ENCODE assay signal across 8 cellular contexts in the genomic region with DNA sequence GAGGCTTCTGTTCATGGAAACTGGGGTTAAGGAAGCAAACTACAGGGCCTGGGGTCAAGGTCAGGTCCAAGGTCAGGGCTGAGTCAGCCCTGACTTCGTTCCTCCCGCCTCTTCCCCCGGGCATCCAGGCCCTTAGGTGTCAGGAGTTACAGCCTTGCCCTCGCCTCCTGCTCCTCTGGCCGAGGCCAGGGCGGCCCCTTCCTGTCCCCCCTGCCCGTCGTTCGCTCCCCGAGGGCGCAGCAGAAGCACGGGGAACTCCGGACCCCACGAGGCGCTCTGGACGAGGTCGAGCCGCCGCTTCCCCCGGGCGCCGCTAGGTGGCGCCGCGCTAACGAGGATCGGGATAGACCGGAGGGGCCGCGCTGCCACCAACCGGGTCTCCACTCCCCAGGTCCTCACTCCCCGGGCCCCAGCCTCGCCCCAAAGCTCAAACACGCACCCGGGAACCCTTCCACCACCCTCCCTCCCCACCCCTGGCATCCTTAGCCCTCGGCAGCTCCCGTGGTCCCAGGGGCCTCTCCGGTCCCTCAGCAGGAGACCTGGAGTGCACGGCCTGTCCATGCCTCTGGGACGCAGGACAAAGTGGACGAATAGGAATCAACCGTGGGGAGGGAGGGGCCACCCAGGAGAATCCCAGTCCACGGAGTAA. TPM values are rescaled to one million over a fixed set of nuclear protein-coding genes. Genes with fewer than 3 reads are reported as not detected.
DNase-seq lines count a peak whose midpoint lies in the region; TF ChIP-seq lines count a peak whose summit lies in the region.

No MANE protein-coding gene starts in this region.

- no peaks in the 10 kb centered on the region for H3K27me3 ChIP-seq in testis

- no peak overlapping the region for H3K27ac ChIP-seq in testis

- H3K4me1 Mint-ChIP-seq in activated T-helper 2 cell treated with anti-CD3 and anti-CD28 coated beads, Interferon-gamma antibody, Interleukin-2, Interleukin-4, amounts not matched to agents 10 μg/mL and 5 μg/mL and 100 μg/mL, durations not matched to agents 14 hours and 24 hours and 36 hours (ENCODE audit: low read depth), result peaks cover 5% of the 10 kb centered on the region

- intact Hi-C loops in activated T-helper 2 cell treated with anti-CD3 and anti-CD28 coated beads, Interferon-gamma antibody, Interleukin-2, Interleukin-4, amounts not matched to agents 10 μg/mL and 5 μg/mL and 100 μg/mL, durations not matched to agents 14 hours and 24 hours and 36 hours (cut with micrococcal nuclease), result loop anchor here (1.0 to 2.0 kb wide), 3 partner anchors 126 to 584 kb away; no protein-coding TSS in a partner anchor
- intact Hi-C loops in testis (cut with DNase I; ENCODE audit: low total_unique reads), result loop anchor here (5.0 kb wide), 1 partner anchor 549 kb away; no protein-coding TSS in a partner anchor

- no peaks in the 10 kb centered on the region for H3K36me3 ChIP-seq in testis (ENCODE audit: low read depth, missing control alignments)

- TF ChIP-seq CTCF in testis (IDR thresholded peaks at IDR 0.05), result peak; percentile 86 to 97 (median 94)

- H3K4me1 ChIP-seq in testis, result peaks cover 11% of the 10 kb centered on the region

- H3K27me3 Mint-ChIP-seq in activated T-helper 2 cell treated with anti-CD3 and anti-CD28 coated beads, Interferon-gamma antibody, Interleukin-2, Interleukin-4, amounts not matched to agents 10 μg/mL and 5 μg/mL and 100 μg/mL, durations not matched to agents 14 hours and 24 hours and 36 hours (ENCODE audit: low read depth), result no peaks in the 10 kb centered on the region

- no peak overlapping the region for H3K4me3 Mint-ChIP-seq in activated T-helper 2 cell treated with anti-CD3 and anti-CD28 coated beads, Interferon-gamma antibody, Interleukin-2, Interleukin-4, amounts not matched to agents 10 μg/mL and 5 μg/mL and 100 μg/mL, durations not matched to agents 14 hours and 24 hours and 36 hours (ENCODE audit: low read depth)

- TF ChIP-seq POLR2A in testis (IDR thresholded peaks at IDR 0.05), result no peak

- H3K9me3 ChIP-seq in testis, result no peaks in the 10 kb centered on the region

- DNase-seq in NCI-H82 (lab: John Stamatoyannopoulos, UW) (peak; percentile 78), NCI-H82 treated with DMSO at 0.1 percent for 48 hours (lab: John Stamatoyannopoulos, UW; ENCODE audit: unreplicated experiment) (no peak), HPDE6-E6E7 (ENCODE audit: extremely low spot score) (peak; percentile 61), RPMI7951 (ENCODE audit: low read depth) (peak; percentile 65), foreskin melanocyte (peak; percentile 29), occipital lobe (lab: John Stamatoyannopoulos, UW) (peak; percentile 39), testis (peak; percentile 88)
- DNase-seq in activated T-helper 2 cell treated with anti-CD3 and anti-CD28 coated beads, Interferon-gamma antibody, Interleukin-2, Interleukin-4, amounts not matched to agents 10 μg/mL and 5 μg/mL and 100 μg/mL, durations not matched to agents 14 hours and 24 hours and 36 hours (ENCODE audit: low spot score), result peak; percentile 71

- no peaks in the 10 kb centered on the region for H3K9me3 Mint-ChIP-seq in activated T-helper 2 cell treated with anti-CD3 and anti-CD28 coated beads, Interferon-gamma antibody, Interleukin-2, Interleukin-4, amounts not matched to agents 10 μg/mL and 5 μg/mL and 100 μg/mL, durations not matched to agents 14 hours and 24 hours and 36 hours

- no peaks in the 10 kb centered on the region for H3K36me3 Mint-ChIP-seq in activated T-helper 2 cell treated with anti-CD3 and anti-CD28 coated beads, Interferon-gamma antibody, Interleukin-2, Interleukin-4, amounts not matched to agents 10 μg/mL and 5 μg/mL and 100 μg/mL, durations not matched to agents 14 hours and 24 hours and 36 hours (ENCODE audit: low read depth)

- H3K27ac Mint-ChIP-seq in activated T-helper 2 cell treated with anti-CD3 and anti-CD28 coated beads, Interferon-gamma antibody, Interleukin-2, Interleukin-4, amounts not matched to agents 10 μg/mL and 5 μg/mL and 100 μg/mL, durations not matched to agents 14 hours and 24 hours and 36 hours, result no peak overlapping the region

- 5 to 6% methylated on average over 7 to 21 of the region's 43 CpGs for WGBS in testis, 2 donors

- H3K4me3 ChIP-seq in testis, result peak overlapping the region; percentile 25 to 42

RNA-seq across cellular contexts. Expression of gene MYL10, which starts 59.2 kb away (rescaled TPM):
- 0.20 TPM in 1 of 2 replicates, not detected in the other for total RNA-seq in RPMI7951 (2014; rRNA removed; shearing (Covaris generic))
- total RNA-seq in activated T-helper 2 cell treated with anti-CD3 and anti-CD28 coated beads, Interferon-gamma antibody, Interleukin-2, Interleukin-4, amounts not matched to agents 10 μg/mL and 5 μg/mL and 100 μg/mL, durations not matched to agents 14 hours and 24 hours and 36 hours, result not detected in 2 replicates
- total RNA-seq in occipital lobe (not detected), testis (not detected)
- polyA plus RNA-seq in testis (ENCODE audit: insufficient read depth, low read depth, low replicate concordance), result not detected
